1 cellular context compared by ENCODE assay signal in the genomic region with DNA sequence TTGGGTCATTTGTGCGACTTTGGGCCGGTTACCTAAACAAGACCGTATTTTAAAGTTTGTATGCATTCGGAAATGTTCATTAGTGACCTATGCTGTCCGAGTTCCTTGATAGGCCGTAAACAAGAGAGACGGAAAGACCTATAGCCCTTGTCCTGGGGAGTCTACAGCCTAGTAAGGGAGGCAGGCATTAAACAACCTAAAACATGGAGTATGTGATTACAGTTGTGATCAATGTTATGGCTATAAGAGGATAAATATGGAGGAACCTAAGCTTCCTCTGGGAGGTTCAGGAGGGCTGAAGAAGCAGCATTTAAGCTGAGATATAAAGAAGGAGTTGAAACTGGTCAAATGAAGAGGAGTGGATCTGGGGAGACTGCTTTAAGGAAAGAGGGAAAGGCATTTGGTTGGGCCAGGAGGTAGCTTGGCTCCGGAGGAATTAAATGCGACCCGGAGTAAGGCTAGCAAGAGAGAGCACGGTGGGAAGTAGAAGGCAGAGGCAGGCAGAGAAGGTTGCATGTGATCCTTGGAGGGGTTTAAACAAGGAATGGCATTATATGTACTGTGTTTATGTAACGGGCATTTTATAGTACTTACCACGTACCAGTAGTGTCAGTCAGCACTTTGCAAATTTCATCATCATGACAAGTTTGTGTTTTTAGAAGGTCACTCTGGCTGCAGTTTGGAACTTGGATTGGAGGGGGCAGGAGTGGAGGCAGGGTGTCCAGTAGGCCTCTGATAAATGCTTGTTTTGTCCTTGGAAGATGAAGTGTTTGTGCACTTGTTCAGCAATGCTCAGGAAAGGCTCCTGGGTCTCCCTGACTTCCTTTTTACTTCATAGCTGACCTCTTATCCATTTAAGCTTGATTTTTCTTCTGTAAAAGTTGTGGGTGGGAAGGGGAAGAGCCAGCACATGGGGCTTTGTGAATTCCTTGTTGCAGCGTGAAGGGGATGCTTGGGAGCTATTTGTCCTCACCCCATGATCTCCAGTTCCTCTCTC.
A peak's percentile ranks its signal among the peaks of the same experiment; 100 is the strongest.
TF ChIP-seq lines count a peak whose summit lies in the region.

No MANE protein-coding gene starts in this region.

TF ChIP-seq in IMR-90, 13 proteins besides CTCF, POLR2A, EP300 and RAD21 (continued from another document):
- TF ChIP-seq, protein P1, sequence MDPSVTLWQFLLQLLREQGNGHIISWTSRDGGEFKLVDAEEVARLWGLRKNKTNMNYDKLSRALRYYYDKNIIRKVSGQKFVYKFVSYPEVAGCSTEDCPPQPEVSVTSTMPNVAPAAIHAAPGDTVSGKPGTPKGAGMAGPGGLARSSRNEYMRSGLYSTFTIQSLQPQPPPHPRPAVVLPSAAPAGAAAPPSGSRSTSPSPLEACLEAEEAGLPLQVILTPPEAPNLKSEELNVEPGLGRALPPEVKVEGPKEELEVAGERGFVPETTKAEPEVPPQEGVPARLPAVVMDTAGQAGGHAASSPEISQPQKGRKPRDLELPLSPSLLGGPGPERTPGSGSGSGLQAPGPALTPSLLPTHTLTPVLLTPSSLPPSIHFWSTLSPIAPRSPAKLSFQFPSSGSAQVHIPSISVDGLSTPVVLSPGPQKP (IDR thresholded peaks at IDR 0.05; ENCODE audit: borderline replicate concordance, low read depth, low read length), result no peak
- TF ChIP-seq NFE2L2 (IDR thresholded peaks at IDR 0.05; ENCODE audit: low read depth, low read length), result no peak
- TF ChIP-seq MXI1 (IDR thresholded peaks at IDR 0.05; ENCODE audit: borderline replicate concordance, low read depth, low read length), result no peak
- TF ChIP-seq RCOR1 (IDR thresholded peaks at IDR 0.05; ENCODE audit: insufficient replicate concordance, low read length), result peak; percentile 23
- TF ChIP-seq MAZ (IDR thresholded peaks at IDR 0.05; ENCODE audit: borderline replicate concordance, low read depth, low read length), result peak; percentile 62
- TF ChIP-seq FOS (IDR thresholded peaks at IDR 0.05; ENCODE audit: low read depth, low read length), result no peak
- TF ChIP-seq MAFK (IDR thresholded peaks at IDR 0.05; ENCODE audit: low read depth, low read length), result peak; percentile 88
- TF ChIP-seq CEBPB (IDR thresholded peaks at IDR 0.05; ENCODE audit: low read depth, low read length), result peak; percentile 90
- TF ChIP-seq CHD1 (IDR thresholded peaks at IDR 0.05; ENCODE audit: low read depth, low read length), result 0 out of 2 replicates have a peak, but pooled peaks have one; percentile 54
- TF ChIP-seq, protein P2, sequence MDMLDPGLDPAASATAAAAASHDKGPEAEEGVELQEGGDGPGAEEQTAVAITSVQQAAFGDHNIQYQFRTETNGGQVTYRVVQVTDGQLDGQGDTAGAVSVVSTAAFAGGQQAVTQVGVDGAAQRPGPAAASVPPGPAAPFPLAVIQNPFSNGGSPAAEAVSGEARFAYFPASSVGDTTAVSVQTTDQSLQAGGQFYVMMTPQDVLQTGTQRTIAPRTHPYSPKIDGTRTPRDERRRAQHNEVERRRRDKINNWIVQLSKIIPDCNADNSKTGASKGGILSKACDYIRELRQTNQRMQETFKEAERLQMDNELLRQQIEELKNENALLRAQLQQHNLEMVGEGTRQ (IDR thresholded peaks at IDR 0.05; ENCODE audit: low read depth, low read length), result no peak
- peak; percentile 53; the same call in 1 of the 2 replicates for TF ChIP-seq BHLHE40 (IDR thresholded peaks at IDR 0.05; ENCODE audit: low read depth, low read length)
